ENCODE assay signal across 8 cellular contexts in genomic region chr12:25377475-25378179, GRCh38.
DNase-seq lines count a peak whose midpoint lies in the region; ATAC-seq and TF ChIP-seq lines count a peak whose summit lies in the region.

No MANE protein-coding gene starts in this region.

- POLR2A ChIA-PET in CD8-positive, alpha-beta memory T cell (lab: Charles Lee) = interaction anchor here (0.5 to 2.0 kb wide), 3 partner anchors 22 to 127 kb away, joined by 3 to 13 read pairs (median 7); partner anchors contain the start of gene KRAS

- no peak for TF ChIP-seq CTCF in Peyer's patch (IDR thresholded peaks at IDR 0.05)
- TF ChIP-seq CTCF in nephron progenitor cell (IDR thresholded peaks at IDR 0.05) = no peak

- H3K27me3 Mint-ChIP-seq in CD8-positive, alpha-beta memory T cell = no peaks in the 10 kb centered on the region
- H3K27me3 Mint-ChIP-seq in nephron progenitor cell (ENCODE audit: low read depth, poor library complexity) = peaks cover 6% of the 10 kb centered on the region

- peak overlapping the region in 6 of 7 donors; percentile 25 to 73 (median 40) for H3K4me3 Mint-ChIP-seq in CD8-positive, alpha-beta memory T cell
- H3K4me3 Mint-ChIP-seq in nephron progenitor cell = no peak overlapping the region

- peak overlapping the region; percentile 6 for H3K4me3 ChIP-seq in CD8-positive, alpha-beta memory T cell (ENCODE audit: low read length)
- H3K4me3 ChIP-seq in Peyer's patch = no peak overlapping the region

- no peaks in the 10 kb centered on the region for H3K9me3 Mint-ChIP-seq in CD8-positive, alpha-beta memory T cell
- no peaks in the 10 kb centered on the region for H3K9me3 Mint-ChIP-seq in nephron progenitor cell

- no peaks in the 10 kb centered on the region for H3K36me3 Mint-ChIP-seq in CD8-positive, alpha-beta memory T cell
- H3K36me3 Mint-ChIP-seq in nephron progenitor cell (ENCODE audit: low read depth) = no peaks in the 10 kb centered on the region

- peaks cover 32% of the 10 kb centered on the region for H3K4me1 ChIP-seq in CD8-positive, alpha-beta memory T cell (ENCODE audit: insufficient read depth, low read length)
- H3K4me1 ChIP-seq in Peyer's patch = no peaks in the 10 kb centered on the region

- H3K27me3 ChIP-seq in CD8-positive, alpha-beta memory T cell (ENCODE audit: insufficient read depth, low read length, poor library complexity, severe bottlenecking) = no peaks in the 10 kb centered on the region
- H3K27me3 ChIP-seq in Peyer's patch = no peaks in the 10 kb centered on the region

- TF ChIP-seq POLR2A in Peyer's patch (IDR thresholded peaks at IDR 0.05) = no peak

- ATAC-seq in HG03103 (IDR thresholded peaks at IDR 0.05; ENCODE audit: low read depth, unreplicated experiment) = peak; percentile 59

- H3K4me1 Mint-ChIP-seq in CD8-positive, alpha-beta memory T cell = peaks cover 21 to 36% (median 27%) of the 10 kb centered on the region in 3 donors
- H3K4me1 Mint-ChIP-seq in nephron progenitor cell = peaks cover 5% of the 10 kb centered on the region

- H3K27ac Mint-ChIP-seq in CD8-positive, alpha-beta memory T cell = peak overlapping the region; percentile 16 to 95 (median 88)
- H3K27ac Mint-ChIP-seq in nephron progenitor cell = no peak overlapping the region

- peak in 2 of 5 donors; percentile 31 to 60 for DNase-seq in CD8-positive, alpha-beta memory T cell
- DNase-seq in activated T-cell treated with anti-CD3 and anti-CD28 coated beads, Interleukin-2, amount 50 U/mL, for 48 hours = peak; percentile 51 to 61
- DNase-seq in middle frontal gyrus (ENCODE audit: extremely low spot score, low spot score) (peak; percentile 13), Peyer's patch (no peak), NCI-H446 (lab: John Stamatoyannopoulos, UW) (no peak), nephron progenitor cell (no peak), AML-193 (lab: John Stamatoyannopoulos, UW) (no peak)

- H3K9me3 ChIP-seq in CD8-positive, alpha-beta memory T cell (ENCODE audit: low read length) = no peaks in the 10 kb centered on the region
- no peaks in the 10 kb centered on the region for H3K9me3 ChIP-seq in Peyer's patch

- no peaks in the 10 kb centered on the region for H3K36me3 ChIP-seq in CD8-positive, alpha-beta memory T cell (ENCODE audit: insufficient read depth, low read length)
- no peaks in the 10 kb centered on the region for H3K36me3 ChIP-seq in Peyer's patch

- CTCF ChIA-PET in CD8-positive, alpha-beta memory T cell (lab: Charles Lee) = interaction anchor here (1.3 to 4.1 kb wide), 3 partner anchors 12 to 137 kb away, joined by 7 to 16 read pairs (median 8); no protein-coding TSS in a partner anchor

- H3K27ac ChIP-seq in CD8-positive, alpha-beta memory T cell (ENCODE audit: low read depth, low read length) = peak overlapping the region; percentile 26
- H3K27ac ChIP-seq in Peyer's patch = peak overlapping the region in 1 of 4 donors; percentile 40

Comparison
In these comparisons a context has a peak if more than half of its experiments do, and no peak if none do; other contexts are left out.
1. DNase-seq: peak in activated T-cell treated with anti-CD3 and anti-CD28 coated beads, Interleukin-2, amount 50 U/mL, for 48 hours (2 of 2) and middle frontal gyrus (single experiment); none in Peyer's patch (0 of 3), NCI-H446 (0 of 2), nephron progenitor cell (single experiment) and AML-193 (0 of 2).